35 cellular contexts compared by ENCODE assay signal in the genomic region with DNA sequence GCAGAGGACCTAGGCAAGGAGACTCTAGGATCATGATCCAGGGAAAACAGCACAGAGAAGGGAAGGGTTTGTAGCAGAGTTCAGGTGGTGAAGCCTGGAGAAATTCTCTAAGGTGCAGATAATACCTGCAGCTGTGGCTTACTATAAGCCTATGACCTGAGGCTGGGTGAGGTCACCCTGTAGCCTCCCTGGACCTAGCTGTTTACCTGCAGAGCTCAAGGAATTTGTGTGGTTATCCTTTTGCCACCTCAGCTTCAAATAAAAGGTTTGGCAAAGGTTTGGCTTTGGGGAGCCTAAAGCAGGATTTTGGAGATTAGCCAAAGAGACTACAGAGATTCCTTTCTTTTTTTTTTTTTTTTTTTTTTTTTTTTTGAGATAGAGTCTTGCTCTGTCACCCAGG.
"Had no signal": no experiment of that assay in that cellular context is flagged by ENCODE, and none has a peak within 500 bp of the region (broad histone marks: within the 10 kb centered on the region; RNA-seq: fewer than 3 reads in every experiment).

No MANE protein-coding gene starts in this region.

- H3K9me3 ChIP-seq: MG63 had no signal

- H3K4me2 ChIP-seq: KMS-11 had no signal

- H3K4me3 ChIP-seq: cardiac muscle cell, MG63 had no signal

- H3K27me3 ChIP-seq: brain microvascular endothelial cell, cardiac muscle cell, MG63 had no signal

- DNase-seq: activated CD4-positive, alpha-beta memory T cell treated with anti-CD3 and anti-CD28 coated beads, Interleukin-2, amount 10 ng/mL, durations not matched to agents 7 days and 5 days; activated CD4-positive, alpha-beta T cell treated with anti-CD3 and anti-CD28 coated beads for 1 hour; activated CD4-positive, alpha-beta T cell treated with anti-CD3 and anti-CD28 coated beads for 48 hours; activated CD4-positive, CD25-positive, alpha-beta regulatory T cell; activated CD8-positive, alpha-beta memory T cell treated with anti-CD3 and anti-CD28 coated beads for 24 hours; activated CD8-positive, alpha-beta memory T cell treated with anti-CD3 and anti-CD28 coated beads, Interleukin-2, amount 10 ng/mL, durations not matched to agents 7 days and 5 days; activated CD8-positive, alpha-beta memory T cell treated with anti-CD3 and anti-CD28 coated beads, Interleukin-2, amount 50 U/mL, for 48 hours; activated effector memory CD4-positive, alpha-beta T cell treated with anti-CD3 and anti-CD28 coated beads, Interleukin-2, amount 50 U/mL, for 16 hours; activated naive CD4-positive, alpha-beta T cell; activated naive CD4-positive, alpha-beta T cell treated with anti-CD3 and anti-CD28 coated beads, Interleukin-2, amount 50 U/mL, for 16 hours; activated naive CD8-positive, alpha-beta T cell treated with anti-CD3 and anti-CD28 coated beads for 36 hours; activated T-cell treated with anti-CD3 and anti-CD28 coated beads, Interleukin-2, amount 50 U/mL, for 72 hours; amniotic stem cell; aorta; brain microvascular endothelial cell; MG63; NCI-H1048; NCI-H1105 treated with DMSO at 0.1 percent for 48 hours; NCI-H1436; NCI-H1694; NCI-H1930; NCI-H2081 treated with DMSO at 0.1 percent for 48 hours; NCI-H2171; NCI-H446 treated with DMSO at 0.1 percent for 48 hours; NCI-H524; NCI-H69; NCI-H82; NK-92 treated with Interleukin-12 subunit alpha and Interleukin-12 subunit beta, amount 100 ng/mL, for 24 hours; Right ventricle myocardium superior; SW 1271; T1000; WERI-Rb-1 had no signal

- H3K27ac ChIP-seq: brain microvascular endothelial cell, cardiac muscle cell, KMS-11, WERI-Rb-1 had no signal

- ATAC-seq: activated CD8-positive, alpha-beta memory T cell treated with anti-CD3 and anti-CD28 coated beads, Interleukin-2, amount 10 ng/mL, durations not matched to agents 7 days and 5 days; activated T-cell treated with anti-CD3 and anti-CD28 coated beads, Interleukin-2, amount 50 U/mL, for 72 hours; activated T-helper 17 cell treated with anti-CD3 and anti-CD28 coated beads, Interleukin-2, amount 50 U/mL, for 72 hours had no signal

- H3K36me3 ChIP-seq: brain microvascular endothelial cell, cardiac muscle cell, MG63, WERI-Rb-1 had no signal

- H3K9ac ChIP-seq: KMS-11 had no signal
